1 cellular context compared by ENCODE assay signal in the genomic region with DNA sequence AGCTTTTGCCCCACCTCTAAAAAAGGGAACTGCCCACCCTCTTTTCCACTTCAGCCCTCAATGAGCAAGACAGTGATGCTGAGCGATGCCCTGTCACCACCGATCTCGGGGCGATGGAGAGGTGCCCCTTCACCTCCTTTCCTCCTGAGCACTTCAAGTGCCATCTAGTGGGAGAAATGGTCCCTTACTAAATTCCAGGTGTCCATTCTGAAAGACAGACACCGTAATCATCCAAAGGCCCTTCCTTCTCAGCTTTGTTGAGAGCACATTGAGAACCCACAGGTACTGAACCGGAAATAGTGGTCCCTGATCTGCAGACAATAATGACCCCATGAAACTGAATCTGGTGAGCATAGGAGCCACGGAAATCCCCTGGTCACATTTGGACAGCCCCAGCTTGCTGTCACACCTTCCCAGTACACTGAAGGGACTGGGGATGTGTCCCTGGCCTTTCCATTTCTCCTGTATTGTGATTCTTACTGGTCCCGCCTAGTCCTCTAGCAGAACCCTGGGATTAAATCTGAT.
TF ChIP-seq lines count a peak whose summit lies in the region.

No MANE protein-coding gene starts in this region.

TF ChIP-seq in GM12878, 131 proteins besides CTCF, POLR2A, EP300 and RAD21 (continues in another document):
- TF ChIP-seq JUND (IDR thresholded peaks at IDR 0.05; ENCODE audit: low read depth, low read length) = no peak
- TF ChIP-seq, protein P1, sequence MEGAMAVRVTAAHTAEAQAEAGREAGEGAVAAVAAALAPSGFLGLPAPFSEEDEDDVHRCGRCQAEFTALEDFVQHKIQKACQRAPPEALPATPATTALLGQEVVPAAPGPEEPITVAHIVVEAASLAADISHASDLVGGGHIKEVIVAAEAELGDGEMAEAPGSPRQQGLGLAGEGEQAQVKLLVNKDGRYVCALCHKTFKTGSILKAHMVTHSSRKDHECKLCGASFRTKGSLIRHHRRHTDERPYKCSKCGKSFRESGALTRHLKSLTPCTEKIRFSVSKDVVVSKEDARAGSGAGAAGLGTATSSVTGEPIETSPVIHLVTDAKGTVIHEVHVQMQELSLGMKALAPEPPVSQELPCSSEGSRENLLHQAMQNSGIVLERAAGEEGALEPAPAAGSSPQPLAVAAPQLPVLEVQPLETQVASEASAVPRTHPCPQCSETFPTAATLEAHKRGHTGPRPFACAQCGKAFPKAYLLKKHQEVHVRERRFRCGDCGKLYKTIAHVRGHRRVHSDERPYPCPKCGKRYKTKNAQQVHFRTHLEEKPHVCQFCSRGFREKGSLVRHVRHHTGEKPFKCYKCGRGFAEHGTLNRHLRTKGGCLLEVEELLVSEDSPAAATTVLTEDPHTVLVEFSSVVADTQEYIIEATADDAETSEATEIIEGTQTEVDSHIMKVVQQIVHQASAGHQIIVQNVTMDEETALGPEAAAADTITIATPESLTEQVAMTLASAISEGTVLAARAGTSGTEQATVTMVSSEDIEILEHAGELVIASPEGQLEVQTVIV (IDR thresholded peaks at IDR 0.05; ENCODE audit: borderline replicate concordance, partially characterized antibody) = no peak
- TF ChIP-seq, protein P2, sequence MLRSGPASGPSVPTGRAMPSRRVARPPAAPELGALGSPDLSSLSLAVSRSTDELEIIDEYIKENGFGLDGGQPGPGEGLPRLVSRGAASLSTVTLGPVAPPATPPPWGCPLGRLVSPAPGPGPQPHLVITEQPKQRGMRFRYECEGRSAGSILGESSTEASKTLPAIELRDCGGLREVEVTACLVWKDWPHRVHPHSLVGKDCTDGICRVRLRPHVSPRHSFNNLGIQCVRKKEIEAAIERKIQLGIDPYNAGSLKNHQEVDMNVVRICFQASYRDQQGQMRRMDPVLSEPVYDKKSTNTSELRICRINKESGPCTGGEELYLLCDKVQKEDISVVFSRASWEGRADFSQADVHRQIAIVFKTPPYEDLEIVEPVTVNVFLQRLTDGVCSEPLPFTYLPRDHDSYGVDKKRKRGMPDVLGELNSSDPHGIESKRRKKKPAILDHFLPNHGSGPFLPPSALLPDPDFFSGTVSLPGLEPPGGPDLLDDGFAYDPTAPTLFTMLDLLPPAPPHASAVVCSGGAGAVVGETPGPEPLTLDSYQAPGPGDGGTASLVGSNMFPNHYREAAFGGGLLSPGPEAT (IDR thresholded peaks at IDR 0.05; ENCODE audit: low read depth) = peak; percentile 96
- TF ChIP-seq RCOR1 (conservative IDR thresholded peaks at IDR 0.05; ENCODE audit: low read depth, low read length) = no peak
- no peak for TF ChIP-seq RBBP5 (conservative IDR thresholded peaks at IDR 0.05)
- TF ChIP-seq FOXK2 (IDR thresholded peaks at IDR 0.05) = no peak
- TF ChIP-seq ZZZ3 (IDR thresholded peaks at IDR 0.05; ENCODE audit: control insufficient read depth, insufficient read length, low read depth) = no peak
- TF ChIP-seq, protein P3, sequence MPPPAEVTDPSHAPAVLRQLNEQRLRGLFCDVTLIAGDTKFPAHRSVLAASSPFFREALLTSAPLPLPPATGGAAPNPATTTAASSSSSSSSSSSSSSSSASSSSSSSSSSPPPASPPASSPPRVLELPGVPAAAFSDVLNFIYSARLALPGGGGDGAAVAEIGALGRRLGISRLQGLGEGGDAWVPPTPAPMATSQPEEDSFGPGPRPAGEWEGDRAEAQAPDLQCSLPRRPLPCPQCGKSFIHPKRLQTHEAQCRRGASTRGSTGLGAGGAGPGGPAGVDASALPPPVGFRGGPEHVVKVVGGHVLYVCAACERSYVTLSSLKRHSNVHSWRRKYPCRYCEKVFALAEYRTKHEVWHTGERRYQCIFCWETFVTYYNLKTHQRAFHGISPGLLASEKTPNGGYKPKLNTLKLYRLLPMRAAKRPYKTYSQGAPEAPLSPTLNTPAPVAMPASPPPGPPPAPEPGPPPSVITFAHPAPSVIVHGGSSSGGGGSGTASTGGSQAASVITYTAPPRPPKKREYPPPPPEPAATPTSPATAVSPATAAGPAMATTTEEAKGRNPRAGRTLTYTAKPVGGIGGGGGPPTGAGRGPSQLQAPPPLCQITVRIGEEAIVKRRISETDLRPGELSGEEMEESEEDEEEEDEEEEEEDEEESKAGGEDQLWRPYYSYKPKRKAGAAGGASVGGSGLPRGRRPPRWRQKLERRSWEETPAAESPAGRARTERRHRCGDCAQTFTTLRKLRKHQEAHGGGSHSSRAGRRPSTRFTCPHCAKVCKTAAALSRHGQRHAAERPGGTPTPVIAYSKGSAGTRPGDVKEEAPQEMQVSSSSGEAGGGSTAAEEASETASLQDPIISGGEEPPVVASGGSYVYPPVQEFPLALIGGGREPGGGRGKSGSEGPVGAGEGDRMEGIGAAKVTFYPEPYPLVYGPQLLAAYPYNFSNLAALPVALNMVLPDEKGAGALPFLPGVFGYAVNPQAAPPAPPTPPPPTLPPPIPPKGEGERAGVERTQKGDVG (CRISPR knock-in tag; IDR thresholded peaks at IDR 0.05) = no peak
- TF ChIP-seq SRF (IDR thresholded peaks at IDR 0.05; ENCODE audit: low read depth in 2 of 2, low read length in 2 of 2) = no peak
- no peak for TF ChIP-seq CHD1 (IDR thresholded peaks at IDR 0.05; ENCODE audit: low read depth, low read length)
- no peak for TF ChIP-seq YBX1 (IDR thresholded peaks at IDR 0.05)
- TF ChIP-seq KAT2A (conservative IDR thresholded peaks at IDR 0.05; ENCODE audit: control insufficient read depth, low read depth, low read length) = no peak
- TF ChIP-seq, protein P4, sequence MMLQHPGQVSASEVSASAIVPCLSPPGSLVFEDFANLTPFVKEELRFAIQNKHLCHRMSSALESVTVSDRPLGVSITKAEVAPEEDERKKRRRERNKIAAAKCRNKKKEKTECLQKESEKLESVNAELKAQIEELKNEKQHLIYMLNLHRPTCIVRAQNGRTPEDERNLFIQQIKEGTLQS (IDR thresholded peaks at IDR 0.05; ENCODE audit: borderline replicate concordance, extremely low read depth, low read depth, low read length) = no peak
- no peak for TF ChIP-seq NFXL1 (IDR thresholded peaks at IDR 0.05; ENCODE audit: borderline replicate concordance)
- TF ChIP-seq, protein P5, sequence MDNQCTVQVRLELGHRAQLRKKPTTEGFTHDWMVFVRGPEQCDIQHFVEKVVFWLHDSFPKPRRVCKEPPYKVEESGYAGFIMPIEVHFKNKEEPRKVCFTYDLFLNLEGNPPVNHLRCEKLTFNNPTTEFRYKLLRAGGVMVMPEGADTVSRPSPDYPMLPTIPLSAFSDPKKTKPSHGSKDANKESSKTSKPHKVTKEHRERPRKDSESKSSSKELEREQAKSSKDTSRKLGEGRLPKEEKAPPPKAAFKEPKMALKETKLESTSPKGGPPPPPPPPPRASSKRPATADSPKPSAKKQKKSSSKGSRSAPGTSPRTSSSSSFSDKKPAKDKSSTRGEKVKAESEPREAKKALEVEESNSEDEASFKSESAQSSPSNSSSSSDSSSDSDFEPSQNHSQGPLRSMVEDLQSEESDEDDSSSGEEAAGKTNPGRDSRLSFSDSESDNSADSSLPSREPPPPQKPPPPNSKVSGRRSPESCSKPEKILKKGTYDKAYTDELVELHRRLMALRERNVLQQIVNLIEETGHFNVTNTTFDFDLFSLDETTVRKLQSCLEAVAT (IDR thresholded peaks at IDR 0.05) = 0 out of 2 replicates have a peak, but pooled peaks have one; percentile 35
- TF ChIP-seq HCFC1 (IDR thresholded peaks at IDR 0.05; ENCODE audit: low read length) = no peak
- TF ChIP-seq, protein P6, sequence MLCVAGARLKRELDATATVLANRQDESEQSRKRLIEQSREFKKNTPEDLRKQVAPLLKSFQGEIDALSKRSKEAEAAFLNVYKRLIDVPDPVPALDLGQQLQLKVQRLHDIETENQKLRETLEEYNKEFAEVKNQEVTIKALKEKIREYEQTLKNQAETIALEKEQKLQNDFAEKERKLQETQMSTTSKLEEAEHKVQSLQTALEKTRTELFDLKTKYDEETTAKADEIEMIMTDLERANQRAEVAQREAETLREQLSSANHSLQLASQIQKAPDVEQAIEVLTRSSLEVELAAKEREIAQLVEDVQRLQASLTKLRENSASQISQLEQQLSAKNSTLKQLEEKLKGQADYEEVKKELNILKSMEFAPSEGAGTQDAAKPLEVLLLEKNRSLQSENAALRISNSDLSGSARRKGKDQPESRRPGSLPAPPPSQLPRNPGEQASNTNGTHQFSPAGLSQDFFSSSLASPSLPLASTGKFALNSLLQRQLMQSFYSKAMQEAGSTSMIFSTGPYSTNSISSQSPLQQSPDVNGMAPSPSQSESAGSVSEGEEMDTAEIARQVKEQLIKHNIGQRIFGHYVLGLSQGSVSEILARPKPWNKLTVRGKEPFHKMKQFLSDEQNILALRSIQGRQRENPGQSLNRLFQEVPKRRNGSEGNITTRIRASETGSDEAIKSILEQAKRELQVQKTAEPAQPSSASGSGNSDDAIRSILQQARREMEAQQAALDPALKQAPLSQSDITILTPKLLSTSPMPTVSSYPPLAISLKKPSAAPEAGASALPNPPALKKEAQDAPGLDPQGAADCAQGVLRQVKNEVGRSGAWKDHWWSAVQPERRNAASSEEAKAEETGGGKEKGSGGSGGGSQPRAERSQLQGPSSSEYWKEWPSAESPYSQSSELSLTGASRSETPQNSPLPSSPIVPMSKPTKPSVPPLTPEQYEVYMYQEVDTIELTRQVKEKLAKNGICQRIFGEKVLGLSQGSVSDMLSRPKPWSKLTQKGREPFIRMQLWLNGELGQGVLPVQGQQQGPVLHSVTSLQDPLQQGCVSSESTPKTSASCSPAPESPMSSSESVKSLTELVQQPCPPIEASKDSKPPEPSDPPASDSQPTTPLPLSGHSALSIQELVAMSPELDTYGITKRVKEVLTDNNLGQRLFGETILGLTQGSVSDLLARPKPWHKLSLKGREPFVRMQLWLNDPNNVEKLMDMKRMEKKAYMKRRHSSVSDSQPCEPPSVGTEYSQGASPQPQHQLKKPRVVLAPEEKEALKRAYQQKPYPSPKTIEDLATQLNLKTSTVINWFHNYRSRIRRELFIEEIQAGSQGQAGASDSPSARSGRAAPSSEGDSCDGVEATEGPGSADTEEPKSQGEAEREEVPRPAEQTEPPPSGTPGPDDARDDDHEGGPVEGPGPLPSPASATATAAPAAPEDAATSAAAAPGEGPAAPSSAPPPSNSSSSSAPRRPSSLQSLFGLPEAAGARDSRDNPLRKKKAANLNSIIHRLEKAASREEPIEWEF (IDR thresholded peaks at IDR 0.05; ENCODE audit: insufficient replicate concordance, low read depth, low read length) = no peak
- TF ChIP-seq, protein P7, sequence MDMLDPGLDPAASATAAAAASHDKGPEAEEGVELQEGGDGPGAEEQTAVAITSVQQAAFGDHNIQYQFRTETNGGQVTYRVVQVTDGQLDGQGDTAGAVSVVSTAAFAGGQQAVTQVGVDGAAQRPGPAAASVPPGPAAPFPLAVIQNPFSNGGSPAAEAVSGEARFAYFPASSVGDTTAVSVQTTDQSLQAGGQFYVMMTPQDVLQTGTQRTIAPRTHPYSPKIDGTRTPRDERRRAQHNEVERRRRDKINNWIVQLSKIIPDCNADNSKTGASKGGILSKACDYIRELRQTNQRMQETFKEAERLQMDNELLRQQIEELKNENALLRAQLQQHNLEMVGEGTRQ (IDR thresholded peaks at IDR 0.05; ENCODE audit: borderline replicate concordance, low read depth, low read length) = no peak
- TF ChIP-seq NRF1 (conservative IDR thresholded peaks at IDR 0.05; ENCODE audit: low read depth, low read length) = no peak
- TF ChIP-seq TAF1 (IDR thresholded peaks at IDR 0.05; ENCODE audit: borderline replicate concordance, low read depth, low read length) = no peak
- peak; percentile 98 for TF ChIP-seq BCL11A (IDR thresholded peaks at IDR 0.05; ENCODE audit: low read depth, low read length)
- TF ChIP-seq SUZ12 (IDR thresholded peaks at IDR 0.05; ENCODE audit: unreplicated experiment) = no peak
- TF ChIP-seq MTA2 (IDR thresholded peaks at IDR 0.05; ENCODE audit: low read depth) = peak; percentile 97
- peak; percentile 94 for TF ChIP-seq IKZF2 (IDR thresholded peaks at IDR 0.05)
- peak; percentile 96 for TF ChIP-seq EED (IDR thresholded peaks at IDR 0.05; ENCODE audit: low read depth)
- no peak for TF ChIP-seq SREBF2 (IDR thresholded peaks at IDR 0.05; ENCODE audit: low read length)
- no peak for TF ChIP-seq NR2C2 (IDR thresholded peaks at IDR 0.05; ENCODE audit: borderline replicate concordance, control insufficient read depth, insufficient read length, low read depth)
- no peak for TF ChIP-seq SUPT20H (IDR thresholded peaks at IDR 0.05; ENCODE audit: borderline replicate concordance, control insufficient read depth, low read depth, low read length)
- TF ChIP-seq TCF7 (IDR thresholded peaks at IDR 0.05; ENCODE audit: borderline replicate concordance) = peak; percentile 23; the same call in 1 of the 2 replicates
- TF ChIP-seq SPI1 (IDR thresholded peaks at IDR 0.05; ENCODE audit: borderline replicate concordance, insufficient read depth, low read depth, low read length) = peak; percentile 71; the same call in 1 of the 2 replicates
- TF ChIP-seq PML (IDR thresholded peaks at IDR 0.05; ENCODE audit: low read length) = no peak
- peak; percentile 91 for TF ChIP-seq IKZF1 (conservative IDR thresholded peaks at IDR 0.05)
- TF ChIP-seq GATAD2B (conservative IDR thresholded peaks at IDR 0.05; ENCODE audit: low read depth) = 0 out of 2 replicates have a peak, but pooled peaks have one; percentile 80
- peak; percentile 92 for TF ChIP-seq DPF2 (IDR thresholded peaks at IDR 0.05)
- TF ChIP-seq, protein P8, sequence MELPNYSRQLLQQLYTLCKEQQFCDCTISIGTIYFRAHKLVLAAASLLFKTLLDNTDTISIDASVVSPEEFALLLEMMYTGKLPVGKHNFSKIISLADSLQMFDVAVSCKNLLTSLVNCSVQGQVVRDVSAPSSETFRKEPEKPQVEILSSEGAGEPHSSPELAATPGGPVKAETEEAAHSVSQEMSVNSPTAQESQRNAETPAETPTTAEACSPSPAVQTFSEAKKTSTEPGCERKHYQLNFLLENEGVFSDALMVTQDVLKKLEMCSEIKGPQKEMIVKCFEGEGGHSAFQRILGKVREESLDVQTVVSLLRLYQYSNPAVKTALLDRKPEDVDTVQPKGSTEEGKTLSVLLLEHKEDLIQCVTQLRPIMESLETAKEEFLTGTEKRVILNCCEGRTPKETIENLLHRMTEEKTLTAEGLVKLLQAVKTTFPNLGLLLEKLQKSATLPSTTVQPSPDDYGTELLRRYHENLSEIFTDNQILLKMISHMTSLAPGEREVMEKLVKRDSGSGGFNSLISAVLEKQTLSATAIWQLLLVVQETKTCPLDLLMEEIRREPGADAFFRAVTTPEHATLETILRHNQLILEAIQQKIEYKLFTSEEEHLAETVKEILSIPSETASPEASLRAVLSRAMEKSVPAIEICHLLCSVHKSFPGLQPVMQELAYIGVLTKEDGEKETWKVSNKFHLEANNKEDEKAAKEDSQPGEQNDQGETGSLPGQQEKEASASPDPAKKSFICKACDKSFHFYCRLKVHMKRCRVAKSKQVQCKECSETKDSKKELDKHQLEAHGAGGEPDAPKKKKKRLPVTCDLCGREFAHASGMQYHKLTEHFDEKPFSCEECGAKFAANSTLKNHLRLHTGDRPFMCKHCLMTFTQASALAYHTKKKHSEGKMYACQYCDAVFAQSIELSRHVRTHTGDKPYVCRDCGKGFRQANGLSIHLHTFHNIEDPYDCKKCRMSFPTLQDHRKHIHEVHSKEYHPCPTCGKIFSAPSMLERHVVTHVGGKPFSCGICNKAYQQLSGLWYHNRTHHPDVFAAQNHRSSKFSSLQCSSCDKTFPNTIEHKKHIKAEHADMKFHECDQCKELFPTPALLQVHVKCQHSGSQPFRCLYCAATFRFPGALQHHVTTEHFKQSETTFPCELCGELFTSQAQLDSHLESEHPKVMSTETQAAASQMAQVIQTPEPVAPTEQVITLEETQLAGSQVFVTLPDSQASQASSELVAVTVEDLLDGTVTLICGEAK (IDR thresholded peaks at IDR 0.05; ENCODE audit: borderline replicate concordance) = no peak
